Comparison of ENCODE assay signal across 19 cellular contexts in the genomic region with DNA sequence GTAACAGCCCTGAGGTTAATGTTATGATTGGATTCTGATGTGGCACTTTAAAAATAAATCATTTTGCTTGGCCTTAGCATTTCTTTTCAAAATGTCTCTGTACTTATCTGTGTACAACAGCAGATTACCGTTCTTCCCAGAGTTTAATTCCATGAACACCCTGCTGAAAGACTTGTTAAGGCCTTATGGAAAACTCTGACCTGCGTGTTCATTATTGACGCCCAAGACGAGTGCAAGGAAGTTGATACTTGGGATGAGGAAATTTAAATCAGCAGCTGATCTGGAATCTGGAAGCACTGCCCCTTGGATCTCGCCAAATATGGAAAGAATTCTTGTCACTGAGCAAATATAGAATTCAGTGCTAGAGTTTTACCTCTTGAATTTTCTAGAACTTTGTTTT. TPM values are rescaled to one million over a fixed set of nuclear protein-coding genes. Genes with fewer than 3 reads are reported as not detected.
"Had no signal": no experiment of that assay in that cellular context is flagged by ENCODE, and none has a peak within 500 bp of the region (broad histone marks: within the 10 kb centered on the region; RNA-seq: fewer than 3 reads in every experiment).

No MANE protein-coding gene starts in this region.

- ATAC-seq: body of pancreas, esophagus mucosa, left colon, psoas muscle had no signal

- H3K4me1 Mint-ChIP-seq: activated naive CD4-positive, alpha-beta T cell treated with anti-CD3 and anti-CD28 coated beads, Interleukin-2, amount 50 U/mL, for 24 hours; central memory CD8-positive, alpha-beta T cell had no signal

- H3K4me3 Mint-ChIP-seq: activated naive CD4-positive, alpha-beta T cell treated with anti-CD3 and anti-CD28 coated beads, Interleukin-2, amount 50 U/mL, for 24 hours; central memory CD8-positive, alpha-beta T cell; dendritic cell treated with granulocyte-macrophage colony-stimulating factor and Interleukin-4, amounts not matched to agents 40 ng/mL and 50 ng/mL, for 4 days; endodermal cell; nephron; T-helper 1 cell treated with Interleukin-12 subunit alpha and Interleukin-12 subunit beta and Interleukin-4 antibody, amounts not matched to agents 30 μg/mL and 1 μg/mL, for 36 hours had no signal

- H3K9me3 ChIP-seq: body of pancreas, psoas muscle had no signal

- H3K4me3 ChIP-seq: body of pancreas, psoas muscle had no signal

- H3K27ac Mint-ChIP-seq: activated naive CD4-positive, alpha-beta T cell treated with anti-CD3 and anti-CD28 coated beads, Interleukin-2, amount 50 U/mL, for 24 hours; dendritic cell treated with granulocyte-macrophage colony-stimulating factor and Interleukin-4, amounts not matched to agents 40 ng/mL and 50 ng/mL, for 4 days; endodermal cell; T-helper 1 cell treated with Interleukin-12 subunit alpha and Interleukin-12 subunit beta and Interleukin-4 antibody, amounts not matched to agents 30 μg/mL and 1 μg/mL, for 36 hours had no signal

- H3K27me3 ChIP-seq: body of pancreas had no signal

- H3K27ac ChIP-seq: body of pancreas, psoas muscle had no signal

- H3K9me3 Mint-ChIP-seq: activated naive CD4-positive, alpha-beta T cell treated with anti-CD3 and anti-CD28 coated beads, Interleukin-2, amount 50 U/mL, for 24 hours; central memory CD8-positive, alpha-beta T cell; dendritic cell treated with granulocyte-macrophage colony-stimulating factor and Interleukin-4, amounts not matched to agents 40 ng/mL and 50 ng/mL, for 4 days; endodermal cell; nephron; T-helper 1 cell treated with Interleukin-12 subunit alpha and Interleukin-12 subunit beta and Interleukin-4 antibody, amounts not matched to agents 30 μg/mL and 1 μg/mL, for 36 hours had no signal

- H3K36me3 Mint-ChIP-seq: activated naive CD4-positive, alpha-beta T cell treated with anti-CD3 and anti-CD28 coated beads, Interleukin-2, amount 50 U/mL, for 24 hours had no signal

- DNase-seq: activated CD4-positive, alpha-beta T cell treated with anti-CD3 and anti-CD28 coated beads, Interleukin-2, amount 50 U/mL, for 1 hour; activated CD4-positive, CD25-positive, alpha-beta regulatory T cell; activated effector memory CD4-positive, alpha-beta T cell treated with Interleukin-2 at 50 U/mL for 16 hours; activated T-cell treated with anti-CD3 and anti-CD28 coated beads, Interleukin-2, amount 50 U/mL, for 1 hour; body of pancreas; endodermal cell; foreskin fibroblast; left colon; mesendoderm; psoas muscle; stimulated activated CD4-positive, alpha-beta T cell treated with anti-CD3 and anti-CD28 coated beads, Interleukin-15, amount 100 ng/mL, for 24 hours; stimulated activated CD4-positive, alpha-beta T cell treated with anti-CD3 and anti-CD28 coated beads, Interleukin-4, amount 100 ng/mL, for 4 hours; trophoblast cell had no signal

- H3K4me1 ChIP-seq: body of pancreas had no signal

RNA-seq across cellular contexts. Expression of a gene that starts 6.7 kb away (rescaled TPM):
- total RNA-seq: endodermal cell had no signal
